2 cellular contexts compared by ENCODE assay signal in genomic region chr5:177362102-177362868, GRCh38.
TF ChIP-seq lines count a peak whose summit lies in the region.

No MANE protein-coding gene starts in this region.

TF ChIP-seq in A549, 52 proteins besides CTCF, POLR2A, EP300 and RAD21:
- no peak for TF ChIP-seq GATA3 (IDR thresholded peaks at IDR 0.05; ENCODE audit: borderline replicate concordance)
- TF ChIP-seq CBX2 (IDR thresholded peaks at IDR 0.05; ENCODE audit: borderline replicate concordance, low read depth): no peak
- TF ChIP-seq FOSB (CRISPR knock-in tag; IDR thresholded peaks at IDR 0.05): no peak
- TF ChIP-seq NFE2L2 (conservative IDR thresholded peaks at IDR 0.05; ENCODE audit: low read length): no peak
- no peak for TF ChIP-seq ESRRA (IDR thresholded peaks at IDR 0.05; ENCODE audit: borderline replicate concordance, low read length)
- TF ChIP-seq CHD4 (IDR thresholded peaks at IDR 0.05; ENCODE audit: borderline replicate concordance): no peak
- TF ChIP-seq HES2 (IDR thresholded peaks at IDR 0.05): no peak
- no peak for TF ChIP-seq PHF8 (IDR thresholded peaks at IDR 0.05; ENCODE audit: borderline replicate concordance, low read depth)
- TF ChIP-seq KDM5A (IDR thresholded peaks at IDR 0.05): no peak
- no peak for TF ChIP-seq ZFP36 (IDR thresholded peaks at IDR 0.05; ENCODE audit: borderline replicate concordance, partially characterized antibody)
- TF ChIP-seq CEBPB (IDR thresholded peaks at IDR 0.05): no peak
- TF ChIP-seq, protein P1, sequence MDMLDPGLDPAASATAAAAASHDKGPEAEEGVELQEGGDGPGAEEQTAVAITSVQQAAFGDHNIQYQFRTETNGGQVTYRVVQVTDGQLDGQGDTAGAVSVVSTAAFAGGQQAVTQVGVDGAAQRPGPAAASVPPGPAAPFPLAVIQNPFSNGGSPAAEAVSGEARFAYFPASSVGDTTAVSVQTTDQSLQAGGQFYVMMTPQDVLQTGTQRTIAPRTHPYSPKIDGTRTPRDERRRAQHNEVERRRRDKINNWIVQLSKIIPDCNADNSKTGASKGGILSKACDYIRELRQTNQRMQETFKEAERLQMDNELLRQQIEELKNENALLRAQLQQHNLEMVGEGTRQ (IDR thresholded peaks at IDR 0.05): no peak
- TF ChIP-seq RNF2 (IDR thresholded peaks at IDR 0.05; ENCODE audit: borderline replicate concordance, low read depth): no peak
- TF ChIP-seq MAFK (IDR thresholded peaks at IDR 0.05; ENCODE audit: partially characterized antibody): no peak
- TF ChIP-seq SREBF2 (IDR thresholded peaks at IDR 0.05): no peak
- TF ChIP-seq ZNF302 (CRISPR knock-in tag; IDR thresholded peaks at IDR 0.05): no peak
- no peak for TF ChIP-seq MAZ (IDR thresholded peaks at IDR 0.05; ENCODE audit: borderline replicate concordance, low read depth, low read length)
- no peak for TF ChIP-seq ZC3H11A (IDR thresholded peaks at IDR 0.05)
- TF ChIP-seq FOXS1 (CRISPR knock-in tag; IDR thresholded peaks at IDR 0.05): no peak
- TF ChIP-seq HOXA7 (CRISPR knock-in tag; IDR thresholded peaks at IDR 0.05): no peak

TF ChIP-seq in IMR-90, 13 proteins besides CTCF, POLR2A, EP300 and RAD21:
- no peak for TF ChIP-seq MAZ (IDR thresholded peaks at IDR 0.05; ENCODE audit: borderline replicate concordance, low read depth, low read length)
- TF ChIP-seq, protein P2, sequence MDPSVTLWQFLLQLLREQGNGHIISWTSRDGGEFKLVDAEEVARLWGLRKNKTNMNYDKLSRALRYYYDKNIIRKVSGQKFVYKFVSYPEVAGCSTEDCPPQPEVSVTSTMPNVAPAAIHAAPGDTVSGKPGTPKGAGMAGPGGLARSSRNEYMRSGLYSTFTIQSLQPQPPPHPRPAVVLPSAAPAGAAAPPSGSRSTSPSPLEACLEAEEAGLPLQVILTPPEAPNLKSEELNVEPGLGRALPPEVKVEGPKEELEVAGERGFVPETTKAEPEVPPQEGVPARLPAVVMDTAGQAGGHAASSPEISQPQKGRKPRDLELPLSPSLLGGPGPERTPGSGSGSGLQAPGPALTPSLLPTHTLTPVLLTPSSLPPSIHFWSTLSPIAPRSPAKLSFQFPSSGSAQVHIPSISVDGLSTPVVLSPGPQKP (IDR thresholded peaks at IDR 0.05; ENCODE audit: borderline replicate concordance, low read depth, low read length): no peak
- TF ChIP-seq, protein P1 (IDR thresholded peaks at IDR 0.05; ENCODE audit: low read depth, low read length): no peak
- no peak for TF ChIP-seq MAFK (IDR thresholded peaks at IDR 0.05; ENCODE audit: low read depth, low read length)
- TF ChIP-seq BHLHE40 (IDR thresholded peaks at IDR 0.05; ENCODE audit: low read depth, low read length): no peak
- TF ChIP-seq MXI1 (IDR thresholded peaks at IDR 0.05; ENCODE audit: borderline replicate concordance, low read depth, low read length): no peak
